In the genomic region with DNA sequence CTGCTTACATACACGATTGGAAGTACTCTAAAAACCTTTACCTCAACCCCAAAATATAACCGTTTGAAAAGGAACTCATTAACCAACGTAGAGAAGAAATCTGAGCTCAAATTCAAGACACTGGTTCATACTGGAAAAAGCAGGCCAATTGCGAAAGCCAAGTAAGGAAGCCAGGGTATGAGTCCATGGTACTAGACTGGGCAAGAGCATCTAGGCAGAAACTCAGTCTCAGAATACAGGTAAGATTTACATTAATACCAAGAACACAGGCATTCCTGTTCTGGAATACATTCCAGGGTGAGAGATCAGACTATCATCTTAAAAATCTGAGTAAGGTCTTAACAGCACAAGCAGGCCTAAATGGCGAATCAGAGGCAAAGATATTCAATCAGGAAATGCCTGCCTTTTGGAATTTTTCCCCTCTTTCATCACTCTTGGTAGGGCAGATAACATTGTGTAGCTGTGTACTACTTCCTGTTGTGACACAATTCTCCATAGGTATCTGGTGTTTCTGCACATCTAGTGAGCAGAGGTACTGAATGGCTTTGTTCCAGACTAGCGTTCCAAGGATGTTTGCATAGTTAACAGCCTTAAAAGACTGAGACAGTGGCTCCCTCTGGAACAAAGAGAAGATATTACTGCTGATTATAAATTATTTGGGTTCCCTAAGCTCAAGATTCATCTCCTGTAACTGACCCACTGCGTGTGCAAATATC, we compare ENCODE assay signal across 27 cellular contexts.
DNase-seq lines count a peak whose midpoint lies in the region; FAIRE-seq and TF ChIP-seq lines count a peak whose summit lies in the region.
"Had no signal": no experiment of that assay in that cellular context is flagged by ENCODE, and none has a peak within 500 bp of the region (broad histone marks: within the 10 kb centered on the region; RNA-seq: fewer than 3 reads in every experiment).

No MANE protein-coding gene starts in this region.

- no peaks in the 10 kb centered on the region for H3K36me3 ChIP-seq in osteoblast (ENCODE audit: insufficient read depth, low read length)
- H3K36me3 ChIP-seq: cardiac muscle cell, gastroesophageal sphincter, right atrium auricular region, tibial artery had no signal

- H3K27me3 ChIP-seq in osteoblast (ENCODE audit: insufficient read depth, low read length): no peaks in the 10 kb centered on the region
- H3K27me3 ChIP-seq: cardiac muscle cell, gastroesophageal sphincter, right atrium auricular region, tibial artery had no signal

- H2AFZ ChIP-seq in osteoblast (ENCODE audit: low read length): no peak overlapping the region

- no peak overlapping the region for H3K4me3 ChIP-seq in fibroblast of the aortic adventitia (ENCODE audit: low read depth, low read length)
- H3K4me3 ChIP-seq in osteoblast (ENCODE audit: insufficient read depth, low read length): no peak overlapping the region
- H3K4me3 ChIP-seq: cardiac muscle cell, gastroesophageal sphincter, lung, right atrium auricular region, tibial artery had no signal

- no peak for FAIRE-seq in RCC 7860 (lab: Jason Lieb, UNC)
- FAIRE-seq: keratinocyte had no signal

- in situ Hi-C loops in ACHN (cut with HindIII; ENCODE audit: low pct_ligation_motif_present, low pct_unique_long_range_greater_than_20kb, low sequenced_read_pairs): no loop called here

- no peaks in the 10 kb centered on the region for H4K20me1 ChIP-seq in osteoblast (ENCODE audit: insufficient read depth, low read length)

- no peaks in the 10 kb centered on the region for H3K79me2 ChIP-seq in osteoblast (ENCODE audit: insufficient read depth, low read length)

- no peaks in the 10 kb centered on the region for H3K4me1 ChIP-seq in osteoblast (ENCODE audit: insufficient read depth, low read length)
- H3K4me1 ChIP-seq: gastroesophageal sphincter, right atrium auricular region, tibial artery had no signal

- TF ChIP-seq CTCF in fibroblast of the aortic adventitia (IDR thresholded peaks at IDR 0.05; ENCODE audit: insufficient read depth, low read length) (no peak), osteoblast (IDR thresholded peaks at IDR 0.05; ENCODE audit: extremely low read depth, low read depth, low read length) (no peak)

- DNase-seq in GM04503 (ENCODE audit: low read depth) (peak; percentile 10), amniotic epithelial cell (ENCODE audit: low read depth) (peak; percentile 27), fibroblast of the aortic adventitia (ENCODE audit: low read depth) (peak; percentile 70), osteoblast (ENCODE audit: insufficient read length, low spot score, missing footprints) (peak; percentile 15), ACHN (no peak), amniotic stem cell (lab: John Stamatoyannopoulos, UW) (no peak), RCC 7860 (ENCODE audit: low spot score) (no peak), HPDE6-E6E7 (ENCODE audit: extremely low spot score) (no peak)
- DNase-seq: activated naive CD8-positive, alpha-beta T cell treated with anti-CD3 and anti-CD28 coated beads, Interleukin-2, amount 10 ng/mL, durations not matched to agents 7 days and 5 days; AML-193; dermis blood vessel endothelial cell; DMS79 treated with DMSO at 0.1 percent for 48 hours; H9; naive B cell; NCI-H146; NCI-H524; stimulated activated CD4-positive, alpha-beta T cell treated with anti-CD3 and anti-CD28 coated beads, Interleukin-12 subunit alpha, Interleukin-12 subunit beta, amount 100 ng/mL, for 4 hours; stimulated activated CD4-positive, alpha-beta T cell treated with anti-CD3 and anti-CD28 coated beads, Interleukin-4, amount 100 ng/mL, for 4 hours; stimulated activated naive CD8-positive, alpha-beta T cell treated with anti-CD3 and anti-CD28 coated beads, Interleukin-15, Interleukin-2, amounts not matched to agents 100 U/mL and 50 U/mL, for 24 hours; T-helper 9 cell; tibial artery had no signal

- no peak overlapping the region for H3K4me2 ChIP-seq in osteoblast (ENCODE audit: insufficient read depth, low read length)

- H3K27ac ChIP-seq in osteoblast (ENCODE audit: low read depth, low read length): no peak overlapping the region
- H3K27ac ChIP-seq: cardiac muscle cell, gastroesophageal sphincter, right atrium auricular region, RWPE1, tibial artery had no signal

- H3K9me3 ChIP-seq in osteoblast (ENCODE audit: low read depth, low read length): no peaks in the 10 kb centered on the region
- H3K9me3 ChIP-seq: gastroesophageal sphincter, right atrium auricular region, tibial artery had no signal

Comparison
In these comparisons a context has a peak if more than half of its experiments do, and no peak if none do; other contexts are left out.
1. DNase-seq: peak in GM04503 (single experiment), amniotic epithelial cell (single experiment), fibroblast of the aortic adventitia (single experiment) and osteoblast (single experiment); none in ACHN (single experiment), amniotic stem cell (single experiment), RCC 7860 (single experiment) and HPDE6-E6E7 (single experiment).